Comparison of ENCODE assay signal across 16 cellular contexts in the genomic region with DNA sequence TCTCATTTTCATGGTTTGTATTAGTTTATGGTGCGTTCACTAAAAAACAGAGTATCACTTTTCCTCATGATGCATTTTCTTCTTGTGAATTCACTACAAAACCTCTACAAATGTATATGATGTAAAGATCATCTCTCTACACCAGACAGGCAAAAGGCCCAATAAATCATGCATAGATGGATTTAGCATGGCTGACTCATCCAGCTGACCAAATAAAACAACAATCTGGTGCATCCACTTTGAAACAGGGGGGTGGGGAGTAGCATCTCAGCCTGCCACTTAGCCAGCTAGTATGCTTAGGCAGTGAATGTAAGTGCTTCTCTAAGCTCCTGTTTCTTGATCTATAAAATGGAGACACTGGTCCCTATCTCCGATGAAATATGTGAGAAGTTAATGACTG.
DNase-seq lines count a peak whose midpoint lies in the region; ATAC-seq and TF ChIP-seq lines count a peak whose summit lies in the region.
"Had no signal": no experiment of that assay in that cellular context is flagged by ENCODE, and none has a peak within 500 bp of the region (broad histone marks: within the 10 kb centered on the region; RNA-seq: fewer than 3 reads in every experiment).

No MANE protein-coding gene starts in this region.

- peaks cover 46% of the 10 kb centered on the region for H3K4me1 ChIP-seq in BE2C
- H3K4me1 ChIP-seq: Peyer's patch, spleen, uterus had no signal

- H3K36me3 ChIP-seq in BE2C, result no peaks in the 10 kb centered on the region
- H3K36me3 ChIP-seq: spleen, uterus had no signal

- no peaks in the 10 kb centered on the region for H3K27me3 ChIP-seq in BE2C
- H3K27me3 ChIP-seq: Peyer's patch, uterus had no signal

- no peak for ATAC-seq in HG02623 (IDR thresholded peaks at IDR 0.05; ENCODE audit: unreplicated experiment)
- no peak for ATAC-seq in HG03354 (IDR thresholded peaks at IDR 0.05; ENCODE audit: poor library complexity, severe bottlenecking, unreplicated experiment)
- ATAC-seq: esophagus mucosa had no signal

- no peak overlapping the region for H3K4me3 ChIP-seq in BE2C (ENCODE audit: low read depth, low read length)
- H3K4me3 ChIP-seq: Peyer's patch, spleen, uterus had no signal

- TF ChIP-seq CTCF in BE2C (IDR thresholded peaks at IDR 0.05; ENCODE audit: low read depth, low read length), result no peak

- DNase-seq in BE2C, result peak; percentile 63
- peak; percentile 44 for DNase-seq in HT1080 (ENCODE audit: low read depth)
- peak; percentile 18 for DNase-seq in SW480 (ENCODE audit: low spot score)
- DNase-seq in glomerular visceral epithelial cell (ENCODE audit: extremely low spot score), result peak; percentile 18
- DNase-seq in NCI-H2081 (lab: John Stamatoyannopoulos, UW), result no peak
- no peak for DNase-seq in effector CD4-positive, alpha-beta T cell
- DNase-seq: activated T-cell treated with anti-CD3 and anti-CD28 coated beads, Interleukin-2, amount 50 U/mL, for 1 hour; CD4-positive, alpha-beta T cell; NCI-H1105 treated with DMSO at 0.1 percent for 48 hours; Peyer's patch; spleen; stimulated activated CD8-positive, alpha-beta memory T cell treated with anti-CD3 and anti-CD28 coated beads, Interleukin-4, amount 100 ng/mL, for 48 hours; uterus had no signal

- H3K9me3 ChIP-seq in BE2C, result no peaks in the 10 kb centered on the region
- H3K9me3 ChIP-seq: Peyer's patch, spleen, uterus had no signal

Comparison
In these comparisons a context has a peak if more than half of its experiments do, and no peak if none do; other contexts are left out.
1. DNase-seq: peak in BE2C (single experiment), HT1080 (single experiment), SW480 (single experiment) and glomerular visceral epithelial cell (single experiment); none in NCI-H2081 (0 of 2) and effector CD4-positive, alpha-beta T cell (single experiment).